In the genomic region with DNA sequence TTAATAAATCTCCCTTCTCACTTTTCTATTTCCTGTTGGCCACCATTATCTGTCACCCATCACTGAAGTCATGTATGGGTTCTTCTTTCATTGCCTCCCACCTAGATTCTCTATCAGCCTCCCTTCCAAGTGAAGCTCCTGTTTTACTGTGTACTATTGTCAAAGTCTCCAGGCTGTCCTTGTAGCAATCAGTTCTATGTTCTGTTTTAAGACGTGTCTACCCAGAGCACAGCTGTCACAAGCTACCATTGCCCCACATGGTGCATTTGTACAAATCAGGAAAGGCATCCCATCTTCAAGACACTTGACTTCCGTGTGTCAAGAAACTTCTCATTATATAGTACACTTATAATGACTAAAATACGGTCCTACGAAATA, we compare ENCODE assay signal across 27 cellular contexts. TPM values are rescaled to one million over a fixed set of nuclear protein-coding genes. Genes with fewer than 3 reads are reported as not detected.
"Had no signal": no experiment of that assay in that cellular context is flagged by ENCODE, and none has a peak within 500 bp of the region (broad histone marks: within the 10 kb centered on the region; RNA-seq: fewer than 3 reads in every experiment).

No MANE protein-coding gene starts in this region.

- DNase-seq: effector CD8-positive, alpha-beta T cell; effector memory CD8-positive, alpha-beta T cell; endodermal cell; erythroblast; esophagus squamous epithelium; foreskin fibroblast; foreskin melanocyte; gastrocnemius medialis; glutamatergic neuron; head of caudate nucleus; hypothalamus; immature natural killer cell; islet precursor cell; kidney; kidney glomerular epithelial cell; left lung; lower lobe of right lung; mesenchymal stem cell; midbrain had no signal

- H3K4me3 ChIP-seq: coronary artery, esophagus squamous epithelium, gastrocnemius medialis, hepatocyte, left lung, lower lobe of right lung had no signal

- H3K4me1 ChIP-seq: esophagus squamous epithelium, gastrocnemius medialis, left lung, lower lobe of right lung had no signal

- H3K36me3 ChIP-seq: esophagus squamous epithelium, gastrocnemius medialis, left lung, lower lobe of right lung had no signal

- ATAC-seq: effector memory CD8-positive, alpha-beta T cell; esophagus mucosa; gastrocnemius medialis; left lung had no signal

- H3K27ac ChIP-seq: coronary artery, epithelial cell of prostate, esophagus squamous epithelium, gastrocnemius medialis, hepatocyte, left lung, lower lobe of right lung had no signal

- H3K27me3 ChIP-seq: esophagus squamous epithelium, gastrocnemius medialis, hepatocyte, left lung had no signal

- H3K9me3 ChIP-seq: esophagus squamous epithelium, gastrocnemius medialis, left lung, lower lobe of right lung had no signal

RNA-seq across cellular contexts. Expression of a gene that starts 39.7 kb away (rescaled TPM):
- total RNA-seq: cerebellum, dermis microvascular lymphatic vessel endothelial cell, endodermal cell, glomerular endothelial cell, lung microvascular endothelial cell had no signal
